Comparison of ENCODE assay signal across 13 cellular contexts in the genomic region with DNA sequence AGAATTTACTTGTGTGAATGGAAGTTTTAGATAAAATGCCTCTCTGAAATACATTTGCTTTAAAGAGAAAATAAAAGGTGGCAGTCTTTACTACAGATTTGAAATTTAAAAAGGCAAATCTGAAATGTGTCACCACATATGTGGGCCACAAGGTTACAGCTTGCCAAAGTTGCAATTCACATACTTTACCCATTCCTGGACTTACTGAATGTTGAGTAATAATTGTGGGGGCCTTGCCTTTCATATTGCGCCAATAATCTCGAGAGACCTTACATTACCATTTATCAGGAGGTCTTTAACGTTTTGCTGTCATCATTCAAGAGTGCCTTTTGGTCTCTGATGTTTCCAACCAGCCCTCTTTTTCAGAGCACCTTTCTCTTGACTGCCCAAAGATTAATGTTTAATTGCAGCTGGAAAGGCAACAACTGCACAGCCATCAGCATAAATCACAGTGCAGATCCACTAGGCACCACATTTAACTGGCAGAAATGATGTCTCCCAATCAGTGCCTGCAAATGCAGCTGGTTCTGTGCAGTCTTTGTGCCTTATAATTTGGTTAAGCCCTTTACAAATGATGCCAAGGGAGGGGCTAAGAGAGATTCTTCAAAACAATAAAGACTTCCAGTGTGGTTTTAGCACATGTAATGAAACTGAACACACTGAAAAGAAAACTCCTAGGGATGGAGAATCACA.
DNase-seq lines count a peak whose midpoint lies in the region; ATAC-seq, FAIRE-seq and TF ChIP-seq lines count a peak whose summit lies in the region.
"Had no signal": no experiment of that assay in that cellular context is flagged by ENCODE, and none has a peak within 500 bp of the region (broad histone marks: within the 10 kb centered on the region; RNA-seq: fewer than 3 reads in every experiment).

No MANE protein-coding gene starts in this region.

- no peaks in the 10 kb centered on the region for H3K36me3 ChIP-seq in endothelial cell of umbilical vein (ENCODE audit: control insufficient read depth in 2 of 2, extremely low read depth in 1 of 2, insufficient read depth in 2 of 2, low read length in 2 of 2)
- H3K36me3 ChIP-seq in neural progenitor cell = no peaks in the 10 kb centered on the region

- no peaks in the 10 kb centered on the region for H3K27me3 Mint-ChIP-seq in neural progenitor cell (ENCODE audit: insufficient read depth, low read depth)
- no peaks in the 10 kb centered on the region for H3K27me3 Mint-ChIP-seq in activated T-cell treated with anti-CD3 and anti-CD28 coated beads, Interleukin-2, amount 50 U/mL, for 24 hours
- H3K27me3 Mint-ChIP-seq: effector memory CD8-positive, alpha-beta T cell had no signal

- H3K27ac ChIP-seq in endothelial cell of umbilical vein (ENCODE audit: insufficient read depth, low read depth, low read length) (no peak overlapping the region), neural progenitor cell (peak overlapping the region; percentile 16)

- H2AFZ ChIP-seq in endothelial cell of umbilical vein (ENCODE audit: low read depth, low read length) (no peak overlapping the region), neural progenitor cell (replicated peaks) (no peak overlapping the region)

- peak overlapping the region; percentile 22 for H3K4me3 Mint-ChIP-seq in neural progenitor cell
- H3K4me3 Mint-ChIP-seq in activated T-cell treated with anti-CD3 and anti-CD28 coated beads, Interleukin-2, amount 50 U/mL, for 24 hours = no peak overlapping the region
- H3K4me3 Mint-ChIP-seq: effector memory CD8-positive, alpha-beta T cell had no signal

- H3K4me2 ChIP-seq in endothelial cell of umbilical vein (ENCODE audit: insufficient read depth, low read length) (no peak overlapping the region), neural progenitor cell (peak overlapping the region; percentile 51)

- CTCF ChIA-PET in endothelial cell of umbilical vein (lab: Charles Lee) = interaction anchor here (1.1 kb wide), 1 partner anchor 47 kb away, joined by 4 read pairs; no protein-coding TSS in a partner anchor

- H4K20me1 ChIP-seq in endothelial cell of umbilical vein (replicated peaks; ENCODE audit: control insufficient read depth, extremely low read depth, insufficient read depth, low read length) (no peaks in the 10 kb centered on the region), neural progenitor cell (ENCODE audit: low read depth) (no peaks in the 10 kb centered on the region)

- H3K9me3 ChIP-seq in endothelial cell of umbilical vein (replicated peaks; ENCODE audit: control insufficient read depth, insufficient read depth, low read length) (no peaks in the 10 kb centered on the region), neural progenitor cell (ENCODE audit: low read depth) (no peaks in the 10 kb centered on the region)

- H3K79me2 ChIP-seq in endothelial cell of umbilical vein (ENCODE audit: control insufficient read depth, insufficient read depth, low read length) = no peaks in the 10 kb centered on the region
- peaks cover 4% of the 10 kb centered on the region for H3K79me2 ChIP-seq in neural progenitor cell (ENCODE audit: low read depth)

- no peaks in the 10 kb centered on the region for H3K9me1 ChIP-seq in endothelial cell of umbilical vein (replicated peaks; ENCODE audit: control insufficient read depth, extremely low read depth, insufficient read depth, low read length)

- no peaks in the 10 kb centered on the region for H3K36me3 Mint-ChIP-seq in neural progenitor cell
- H3K36me3 Mint-ChIP-seq in activated T-cell treated with anti-CD3 and anti-CD28 coated beads, Interleukin-2, amount 50 U/mL, for 24 hours (ENCODE audit: low read depth) = no peaks in the 10 kb centered on the region

- no peak for ATAC-seq in HG03342 (IDR thresholded peaks at IDR 0.05; ENCODE audit: unreplicated experiment)
- ATAC-seq: effector memory CD8-positive, alpha-beta T cell; sciatic nerve had no signal

- TF ChIP-seq CTCF in endothelial cell of umbilical vein (IDR thresholded peaks at IDR 0.05; ENCODE audit: extremely low read depth in 1 of 2, insufficient read depth in 1 of 2, low read depth in 1 of 2, low read length in 2 of 2) (no peak), neural progenitor cell (IDR thresholded peaks at IDR 0.05) (no peak)

- no peaks in the 10 kb centered on the region for H3F3A ChIP-seq in neural progenitor cell (ENCODE audit: low read depth)

- POLR2A ChIA-PET in endothelial cell of umbilical vein (lab: Charles Lee) = no interaction called here

- H3K9ac ChIP-seq in endothelial cell of umbilical vein (replicated peaks; ENCODE audit: extremely low read depth, insufficient read depth, low read length) (no peak overlapping the region), neural progenitor cell (no peak overlapping the region)

- intact Hi-C loops in endothelial cell of umbilical vein (cut with micrococcal nuclease) = no loop called here

- DNase-seq in AG20443 (ENCODE audit: low spot score) = peak; percentile 71
- peak; percentile 63 for DNase-seq in M059J (ENCODE audit: low read depth)
- DNase-seq in endothelial cell of umbilical vein (ENCODE audit: low read depth, low spot score) = no peak
- peak; percentile 34 for DNase-seq in neural progenitor cell (ENCODE audit: low spot score)
- no peak for DNase-seq in activated T-cell treated with anti-CD3 and anti-CD28 coated beads, Interleukin-2, amount 50 U/mL, for 24 hours
- no peak for DNase-seq in NCI-H2029 (lab: John Stamatoyannopoulos, UW)
- DNase-seq in HK-2 (ENCODE audit: unreplicated experiment) = no peak
- DNase-seq: activated T-cell treated with anti-CD3 and anti-CD28 coated beads for 4 hours; effector memory CD8-positive, alpha-beta T cell; NCI-H1092; NCI-H510A treated with DMSO at 0.1 percent for 48 hours had no signal

- no peak for TF ChIP-seq POLR2A in endothelial cell of umbilical vein (IDR thresholded peaks at IDR 0.05; ENCODE audit: low read depth, low read length)

- no peak overlapping the region for H3K4me3 ChIP-seq in endothelial cell of umbilical vein (replicated peaks in 1 of 3; ENCODE audit: insufficient read depth in 1 of 3, low read depth in 1 of 3, low read length in 3 of 3)
- H3K4me3 ChIP-seq in neural progenitor cell = no peak overlapping the region

- dilution Hi-C loops in endothelial cell of umbilical vein (cut with MboI; ENCODE audit: extremely low pct_ligation_motif_present, low sequenced_read_pairs) = no loop called here

- H3K27me3 ChIP-seq in endothelial cell of umbilical vein (ENCODE audit: control insufficient read depth in 2 of 2, insufficient read depth in 2 of 2, low read length in 2 of 2) (no peaks in the 10 kb centered on the region), neural progenitor cell (no peaks in the 10 kb centered on the region)

- no peak overlapping the region for H3K27ac Mint-ChIP-seq in neural progenitor cell
- H3K27ac Mint-ChIP-seq in activated T-cell treated with anti-CD3 and anti-CD28 coated beads, Interleukin-2, amount 50 U/mL, for 24 hours = no peak overlapping the region
- H3K27ac Mint-ChIP-seq: effector memory CD8-positive, alpha-beta T cell had no signal

- no peaks in the 10 kb centered on the region for H3K9me3 Mint-ChIP-seq in neural progenitor cell
- peaks cover 2% of the 10 kb centered on the region for H3K9me3 Mint-ChIP-seq in activated T-cell treated with anti-CD3 and anti-CD28 coated beads, Interleukin-2, amount 50 U/mL, for 24 hours

- H3K4me1 ChIP-seq in endothelial cell of umbilical vein (ENCODE audit: control insufficient read depth, extremely low read depth, insufficient read depth, low read length) (peaks cover 10% of the 10 kb centered on the region), neural progenitor cell (peaks cover 26% of the 10 kb centered on the region)

- BruUV-seq in endothelial cell of umbilical vein (replicated peaks; lab: Mats Ljungman, UMichigan) = no TSS peak

- H3K4me1 Mint-ChIP-seq in neural progenitor cell = peaks cover 18% of the 10 kb centered on the region
- no peaks in the 10 kb centered on the region for H3K4me1 Mint-ChIP-seq in activated T-cell treated with anti-CD3 and anti-CD28 coated beads, Interleukin-2, amount 50 U/mL, for 24 hours (ENCODE audit: low read depth)

- no peak for FAIRE-seq in endothelial cell of umbilical vein (lab: Jason Lieb, UNC)

TF ChIP-seq in endothelial cell of umbilical vein, 7 proteins besides CTCF, POLR2A, EP300 and RAD21:
- TF ChIP-seq FOS (IDR thresholded peaks at IDR 0.05; ENCODE audit: borderline replicate concordance, insufficient read depth, low read length) (peak; percentile 12), EZH2 (IDR thresholded peaks at IDR 0.05; ENCODE audit: borderline replicate concordance, low read depth, low read length, severe bottlenecking) (no peak)

Comparison
In these comparisons a context has a peak if more than half of its experiments do, and no peak if none do; other contexts are left out.
1. DNase-seq: peak in AG20443 (single experiment), M059J (single experiment) and neural progenitor cell (single experiment); none in endothelial cell of umbilical vein (single experiment), activated T-cell treated with anti-CD3 and anti-CD28 coated beads, Interleukin-2, amount 50 U/mL, for 24 hours (single experiment), NCI-H2029 (single experiment) and HK-2 (single experiment).